8 cellular contexts compared by ENCODE assay signal in the genomic region with DNA sequence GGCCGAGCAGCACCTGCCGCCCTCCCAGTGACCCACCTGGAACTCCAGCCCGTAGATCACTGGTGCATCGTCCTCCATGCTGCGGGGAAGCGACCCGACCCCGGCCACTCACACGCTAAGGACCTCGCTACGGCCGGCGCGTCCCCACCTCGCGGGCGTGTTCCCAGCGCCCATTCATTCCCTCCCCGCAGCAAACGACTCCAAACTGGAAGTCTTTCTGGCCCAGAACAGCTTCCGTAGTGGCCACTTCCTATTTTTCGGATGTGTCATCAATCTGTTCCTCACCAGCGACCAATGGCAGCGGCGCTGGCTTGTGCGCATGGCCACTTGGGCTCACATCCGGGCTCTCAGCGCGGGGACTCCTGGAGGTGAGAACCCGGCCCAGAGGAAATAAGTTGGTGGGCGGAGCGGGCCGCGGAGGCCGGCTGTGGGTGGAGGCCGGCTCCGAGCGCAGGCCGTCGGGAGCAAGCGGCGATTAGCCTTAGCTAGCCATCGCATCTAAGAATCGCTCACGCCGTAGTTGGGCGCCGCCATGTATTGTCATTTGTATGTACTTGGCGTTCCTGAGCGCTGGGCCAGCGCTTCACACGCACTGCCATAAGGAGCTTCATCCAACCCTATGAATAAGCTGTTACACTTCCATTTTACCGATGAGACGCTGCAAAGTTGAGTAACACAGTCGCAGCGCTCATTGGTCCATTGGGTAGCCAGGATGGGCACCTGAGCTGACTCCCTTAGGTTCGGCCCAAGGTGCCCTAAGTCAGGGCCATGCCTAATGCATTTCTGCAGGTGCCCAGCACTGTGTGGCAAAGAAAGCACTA.
DNase-seq lines count a peak whose midpoint lies in the region; ATAC-seq and TF ChIP-seq lines count a peak whose summit lies in the region.

A gene (minus strand): TSS at position 207 of the 821 bp plus-strand sequence. CDS start 129 bp downstream, at position 78.

- DNase-seq in AG09319 (ENCODE audit: extremely low read depth, low read depth) (peak; percentile 90), NCI-H446 treated with DMSO at 0.1 percent for 48 hours (lab: John Stamatoyannopoulos, UW) (peak; percentile 97), cerebellar cortex (ENCODE audit: low spot score) (peak; percentile 98), islet precursor cell (peak; percentile 99)
- DNase-seq in stimulated activated CD4-positive, alpha-beta T cell treated with anti-CD3 and anti-CD28 coated beads, Interleukin-12 subunit alpha, Interleukin-12 subunit beta, amount 100 ng/mL, for 48 hours (ENCODE audit: low read depth in 2 of 3, low spot score in 1 of 3): peak; percentile 85 to 92 (median 91)

- no peak; the same call in 1 of the 2 replicates for TF ChIP-seq CTCF in AG09319 (IDR thresholded peaks at IDR 0.05; ENCODE audit: low read depth, low read length)

- ATAC-seq in GM19035 (IDR thresholded peaks at IDR 0.05; ENCODE audit: unreplicated experiment): peak; percentile 79
- peak; percentile 82 for ATAC-seq in HG03354 (IDR thresholded peaks at IDR 0.05; ENCODE audit: poor library complexity, severe bottlenecking, unreplicated experiment)
- peak; percentile 85 to 88 for ATAC-seq in activated CD4-positive, CD25-positive, alpha-beta regulatory T cell treated with anti-CD3 and anti-CD28 coated beads, Interleukin-2, amount 50 U/mL, for 24 hours

Comparison
In these comparisons a context has a peak if more than half of its experiments do, and no peak if none do; other contexts are left out.
1. Peak in every context shown above with its lines: DNase-seq and ATAC-seq.